Comparison of ENCODE assay signal across 8 cellular contexts in the genomic region with DNA sequence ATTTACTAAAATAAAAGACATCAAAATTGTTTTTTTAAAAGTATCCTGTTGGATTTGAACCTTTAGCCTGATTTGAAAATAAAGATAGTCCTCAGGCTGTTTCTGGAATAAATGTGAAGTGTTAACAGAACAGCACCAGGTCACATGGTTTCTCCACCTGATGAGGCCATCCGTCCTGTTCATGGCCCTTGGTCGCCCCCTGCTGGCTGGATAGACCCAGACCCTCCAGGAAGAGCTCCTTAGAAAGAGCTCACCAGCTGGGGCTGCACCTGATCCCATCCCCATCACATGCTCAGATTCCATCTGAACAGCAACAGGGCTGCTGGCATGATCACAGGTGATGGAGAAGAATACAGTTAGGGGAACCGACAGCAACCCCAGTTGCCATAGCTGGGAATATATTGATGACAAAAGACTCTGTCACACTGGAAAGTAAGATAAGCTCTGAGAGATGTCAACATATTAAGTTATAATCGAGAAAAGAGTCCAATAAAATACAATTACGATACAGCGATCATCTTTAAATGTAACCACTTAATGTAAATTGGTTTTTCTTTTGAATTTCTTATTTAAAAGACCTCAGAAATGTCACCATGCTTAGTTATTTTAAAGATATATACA. TPM values are rescaled to one million over a fixed set of nuclear protein-coding genes. Genes with fewer than 3 reads are reported as not detected.
DNase-seq lines count a peak whose midpoint lies in the region; ATAC-seq and TF ChIP-seq lines count a peak whose summit lies in the region.

No MANE protein-coding gene starts in this region.

- POLR2A ChIA-PET in GM10248 (lab: Yijun Ruan, JAX) (interaction anchor here (0.6 kb wide), 1 partner anchor 1387 kb away, joined by 4 read pairs; no protein-coding TSS in a partner anchor), HCT116 (lab: Charles Lee) (no interaction called here)

- no peaks in the 10 kb centered on the region for H4K20me1 ChIP-seq in HCT116 (ENCODE audit: insufficient read depth)

- BruUV-seq in HCT116 (replicated peaks; lab: Mats Ljungman, UMichigan), result no TSS peak

- intact Hi-C loops in HCT116 (cut with micrococcal nuclease), result loop anchor here (5.0 kb wide), 2 partner anchors 101 to 226 kb away; a partner anchor contains a TSS
- intact Hi-C loops in upper lobe of right lung (cut with DNase I), result no loop called here

- H3K4me3 ChIP-seq in HCT116 (replicated peaks in 1 of 2; ENCODE audit: low read depth in 1 of 2, low read length in 2 of 2) (no peak overlapping the region), MG63 (no peak overlapping the region), trophoblast cell (ENCODE audit: low read depth, low read length) (no peak overlapping the region), upper lobe of right lung (no peak overlapping the region)

- no peaks in the 10 kb centered on the region for H3K79me1 ChIP-seq in trophoblast cell (ENCODE audit: low read length)

- DNase-seq in GM10248 (ENCODE audit: extremely low spot score), result peak; percentile 81
- peak; percentile 85 for DNase-seq in HCT116 (ENCODE audit: low read depth, low spot score)
- peak; percentile 61 for DNase-seq in MG63
- peak; percentile 92 for DNase-seq in SK-MEL-5 (ENCODE audit: low read depth, low spot score)
- DNase-seq in activated gamma-delta T cell treated with Interleukin-2 at 50 U/mL for 16 hours, result peak; percentile 85
- peak; percentile 77 for DNase-seq in germinal center (ENCODE audit: low spot score)
- peak; percentile 84 to 91 for DNase-seq in trophoblast cell
- DNase-seq in upper lobe of right lung, result peak; percentile 94

- in situ Hi-C loops in SK-MEL-5 (cut with HindIII; ENCODE audit: low pct_unique_long_range_greater_than_20kb, low sequenced_read_pairs), result no loop called here

- H3K27me3 ChIP-seq in HCT116 (ENCODE audit: insufficient read depth, low read length) (no peaks in the 10 kb centered on the region), MG63 (no peaks in the 10 kb centered on the region), trophoblast cell (ENCODE audit: insufficient read depth, low read length) (no peaks in the 10 kb centered on the region), upper lobe of right lung (no peaks in the 10 kb centered on the region)

- H3K27ac ChIP-seq in HCT116 (ENCODE audit: low read depth, low read length), result no peak overlapping the region
- H3K27ac ChIP-seq in trophoblast cell (ENCODE audit: low read depth, low read length), result no peak overlapping the region
- H3K27ac ChIP-seq in upper lobe of right lung, result no peak overlapping the region

- H3K4ac ChIP-seq in trophoblast cell (ENCODE audit: low read depth, low read length), result no peak overlapping the region

- CTCF ChIA-PET in GM10248 (lab: Yijun Ruan, JAX), result interaction anchor here (0.6 to 1.6 kb wide), 31 partner anchors 8 to 1457 kb away, joined by 3 to 13 read pairs (median 3); a partner anchor contains a TSS
- CTCF ChIA-PET in HCT116 (lab: Charles Lee), result interaction anchor here (0.5 to 1.7 kb wide), 22 partner anchors 9 to 400 kb away, joined by 3 to 21 read pairs (median 4); a partner anchor contains a TSS

- no peaks in the 10 kb centered on the region for H3K9me2 ChIP-seq in HCT116 (ENCODE audit: insufficient read depth)

- H2BK120ac ChIP-seq in trophoblast cell (ENCODE audit: insufficient read depth, low read length, poor library complexity), result no peak overlapping the region

- H3K9me3 ChIP-seq in HCT116 (ENCODE audit: control insufficient read depth in 1 of 2, insufficient read depth in 1 of 2, low read depth in 1 of 2, low read length in 2 of 2) (no peaks in the 10 kb centered on the region), MG63 (no peaks in the 10 kb centered on the region), trophoblast cell (ENCODE audit: insufficient read depth, low read depth, low read length) (no peaks in the 10 kb centered on the region), upper lobe of right lung (no peaks in the 10 kb centered on the region)

- H3K36me3 ChIP-seq in HCT116 (ENCODE audit: control insufficient read depth in 1 of 2, insufficient read depth in 2 of 2, low read length in 2 of 2), result no peaks in the 10 kb centered on the region
- H3K36me3 ChIP-seq in MG63, result no peaks in the 10 kb centered on the region
- no peaks in the 10 kb centered on the region for H3K36me3 ChIP-seq in trophoblast cell (ENCODE audit: control insufficient read depth in 1 of 2, insufficient read depth in 2 of 2, low read length in 2 of 2)
- H3K36me3 ChIP-seq in upper lobe of right lung, result no peaks in the 10 kb centered on the region

- H3K18ac ChIP-seq in trophoblast cell (ENCODE audit: low read length), result no peak overlapping the region

- no peak overlapping the region for H2BK12ac ChIP-seq in trophoblast cell (ENCODE audit: low read length)

- no peaks in the 10 kb centered on the region for H3K79me2 ChIP-seq in HCT116 (ENCODE audit: insufficient read depth, low read length)
- no peaks in the 10 kb centered on the region for H3K79me2 ChIP-seq in trophoblast cell (ENCODE audit: control insufficient read depth, insufficient read depth, low read length, poor library complexity)

- ATAC-seq in HCT116, result peak; percentile 99
- peak; percentile 99 for ATAC-seq in upper lobe of right lung

- H3K9ac ChIP-seq in HCT116 (ENCODE audit: low read length) (no peak overlapping the region), trophoblast cell (ENCODE audit: low read length) (no peak overlapping the region)

- H3K4me1 ChIP-seq in HCT116 (ENCODE audit: control insufficient read depth in 1 of 2, insufficient read depth in 2 of 2, low read length in 2 of 2), result no peaks in the 10 kb centered on the region
- no peaks in the 10 kb centered on the region for H3K4me1 ChIP-seq in trophoblast cell (ENCODE audit: control insufficient read depth in 1 of 2, insufficient read depth in 2 of 2, low read length in 2 of 2)
- no peaks in the 10 kb centered on the region for H3K4me1 ChIP-seq in upper lobe of right lung

- no peak overlapping the region for H3K14ac ChIP-seq in trophoblast cell (ENCODE audit: low read length)

- RAD21 ChIA-PET in HCT116 (lab: Charles Lee; ENCODE audit: low non-redundant PET in 1 of 2, low total read pairs in 2 of 2, uncharacterized antibody in 2 of 2, unreplicated experiment in 2 of 2), result interaction anchor here in 1 of 2 experiments (0.6 to 0.8 kb wide), 3 partner anchors 86 to 391 kb away, joined by 3 read pairs; no protein-coding TSS in a partner anchor

- TF ChIP-seq RAD21 in HCT116 (IDR thresholded peaks at IDR 0.05; ENCODE audit: low read depth), result peak; percentile 90

- H3K4me2 ChIP-seq in HCT116 (ENCODE audit: low read length), result no peak overlapping the region
- H3K4me2 ChIP-seq in trophoblast cell (ENCODE audit: low read length), result no peak overlapping the region

- H2AK5ac ChIP-seq in trophoblast cell (ENCODE audit: low read length), result no peak overlapping the region

- H2AFZ ChIP-seq in HCT116 (ENCODE audit: low read depth, low read length, poor library complexity, severe bottlenecking), result peak overlapping the region; percentile 94
- H2AFZ ChIP-seq in trophoblast cell (ENCODE audit: insufficient read depth, low read length, poor library complexity), result no peak overlapping the region

- H4K12ac ChIP-seq in trophoblast cell (ENCODE audit: low read depth, low read length), result no peak overlapping the region

- WGBS in trophoblast cell (ENCODE audit: extremely low coverage, insufficient coverage, insufficient read length), result no CpG with 5 or more reads among the region's 6 CpGs

- H4K91ac ChIP-seq in trophoblast cell (ENCODE audit: low read depth, low read length), result no peak overlapping the region

- no peak overlapping the region for H2BK5ac ChIP-seq in trophoblast cell (ENCODE audit: low read depth, low read length, poor library complexity)

- TF ChIP-seq CTCF in GM10248 (IDR thresholded peaks at IDR 0.05; ENCODE audit: control extremely low read depth, extremely low read depth, low read depth, missing control alignments) (peak; percentile 86), HCT116 (IDR thresholded peaks at IDR 0.05 in 2 of 3, conservative IDR thresholded peaks at IDR 0.05 in 1 of 3; ENCODE audit: borderline replicate concordance in 1 of 3, insufficient read depth in 1 of 3, low read depth in 2 of 3, low read length in 2 of 3) (peak; percentile 83 to 91 (median 87)), upper lobe of right lung (IDR thresholded peaks at IDR 0.05) (peak; percentile 88)

- H4K8ac ChIP-seq in trophoblast cell (ENCODE audit: low read depth, low read length), result no peak overlapping the region

- H3K23ac ChIP-seq in trophoblast cell (ENCODE audit: low read length), result no peak overlapping the region

- TF ChIP-seq POLR2A in HCT116 (IDR thresholded peaks at IDR 0.05; ENCODE audit: borderline replicate concordance, extremely low read depth, insufficient read depth, insufficient read length), result no peak

RNA-seq across cellular contexts. Expression of a gene that starts 4.8 kb away (rescaled TPM):
- not detected for total RNA-seq in HCT116 (2021; ENCODE audit: unreplicated experiment)
- polyA plus RNA-seq in HCT116 (2012), result not detected in 2 replicates
- total RNA-seq in MG63 (2014; rRNA removed; shearing (Covaris generic); ENCODE audit: low replicate concordance), result not detected in 2 replicates
- not detected in 2 replicates for total RNA-seq in SK-MEL-5 (2014; rRNA removed; shearing (Covaris generic))
- not detected in 2 replicates for polyA plus RNA-seq in SK-MEL-5 (2015; cell fraction: cytosol; rRNA removed)
- polyA plus RNA-seq in SK-MEL-5 (2015; cell fraction: nucleus; rRNA removed), result not detected in 2 replicates
- polyA plus RNA-seq in trophoblast cell (2013), result not detected in 2 replicates
- not detected for total RNA-seq in upper lobe of right lung

RNA-seq across cellular contexts. Expression of a gene that starts 18.4 kb away (rescaled TPM):
- total RNA-seq in HCT116 (2021; ENCODE audit: unreplicated experiment), result not detected
- polyA plus RNA-seq in HCT116 (2012), result not detected in 2 replicates
- not detected in 2 replicates for total RNA-seq in MG63 (2014; rRNA removed; shearing (Covaris generic); ENCODE audit: low replicate concordance)
- not detected in 2 replicates for total RNA-seq in SK-MEL-5 (2014; rRNA removed; shearing (Covaris generic))
- polyA plus RNA-seq in SK-MEL-5 (2015; cell fraction: cytosol; rRNA removed), result not detected in 2 replicates
- not detected in 2 replicates for polyA plus RNA-seq in SK-MEL-5 (2015; cell fraction: nucleus; rRNA removed)
- polyA plus RNA-seq in trophoblast cell (2013), result not detected in 2 replicates
- not detected for total RNA-seq in upper lobe of right lung

RNA-seq across cellular contexts. Expression of a gene that starts 41.7 kb away (rescaled TPM):
- not detected for total RNA-seq in HCT116 (2021; ENCODE audit: unreplicated experiment)
- polyA plus RNA-seq in HCT116 (2012), result not detected in 2 replicates
- total RNA-seq in MG63 (2014; rRNA removed; shearing (Covaris generic); ENCODE audit: low replicate concordance), result not detected in 2 replicates
- not detected in 2 replicates for total RNA-seq in SK-MEL-5 (2014; rRNA removed; shearing (Covaris generic))
- not detected in 2 replicates for polyA plus RNA-seq in SK-MEL-5 (2015; cell fraction: cytosol; rRNA removed)
- polyA plus RNA-seq in SK-MEL-5 (2015; cell fraction: nucleus; rRNA removed), result not detected in 2 replicates
- not detected in 2 replicates for polyA plus RNA-seq in trophoblast cell (2013)
- not detected for total RNA-seq in upper lobe of right lung

RNA-seq across cellular contexts. Expression of a gene that starts 55.4 kb away (rescaled TPM):
- total RNA-seq in HCT116 (2021; ENCODE audit: unreplicated experiment), result 6.0 TPM
- polyA plus RNA-seq in HCT116 (2012), result 2.0 and 2.1 TPM in 2 replicates
- total RNA-seq in MG63 (2014; rRNA removed; shearing (Covaris generic); ENCODE audit: low replicate concordance), result 0.57 and 2.1 TPM in 2 replicates
- not detected in 2 replicates for total RNA-seq in SK-MEL-5 (2014; rRNA removed; shearing (Covaris generic))
- polyA plus RNA-seq in SK-MEL-5 (2015; cell fraction: cytosol; rRNA removed), result not detected in 2 replicates
- not detected in 2 replicates for polyA plus RNA-seq in SK-MEL-5 (2015; cell fraction: nucleus; rRNA removed)
- 2.3 and 2.9 TPM in 2 replicates for polyA plus RNA-seq in trophoblast cell (2013)
- total RNA-seq in upper lobe of right lung, result 9.5 TPM

RNA-seq across cellular contexts. Expression of a gene that starts 58.2 kb away (rescaled TPM):
- not detected for total RNA-seq in HCT116 (2021; ENCODE audit: unreplicated experiment)
- 0.02 TPM in 1 of 2 replicates, not detected in the other for polyA plus RNA-seq in HCT116 (2012)
- total RNA-seq in MG63 (2014; rRNA removed; shearing (Covaris generic); ENCODE audit: low replicate concordance), result not detected in 2 replicates
- total RNA-seq in SK-MEL-5 (2014; rRNA removed; shearing (Covaris generic)), result not detected in 2 replicates
- not detected in 2 replicates for polyA plus RNA-seq in SK-MEL-5 (2015; cell fraction: cytosol; rRNA removed)
- polyA plus RNA-seq in SK-MEL-5 (2015; cell fraction: nucleus; rRNA removed), result not detected in 2 replicates
- polyA plus RNA-seq in trophoblast cell (2013), result not detected in 2 replicates
- not detected for total RNA-seq in upper lobe of right lung
